20 cellular contexts compared by ENCODE assay signal in genomic region chr4:44422912-44423311, GRCh38. TPM values are rescaled to one million over a fixed set of nuclear protein-coding genes. Genes with fewer than 3 reads are reported as not detected.
A peak's percentile ranks its signal among the peaks of the same experiment; 100 is the strongest.
DNase-seq lines count a peak whose midpoint lies in the region; ATAC-seq and TF ChIP-seq lines count a peak whose summit lies in the region.
"Had no signal": no experiment of that assay in that cellular context is flagged by ENCODE, and none has a peak within 500 bp of the region (broad histone marks: within the 10 kb centered on the region; RNA-seq: fewer than 3 reads in every experiment).

No MANE protein-coding gene starts in this region.

- no peak overlapping the region for H3K27ac Mint-ChIP-seq in glutamatergic neuron (ENCODE audit: unreplicated experiment)
- H3K27ac Mint-ChIP-seq: CD14-positive monocyte; CD4-positive, alpha-beta memory T cell; CD4-positive, CD25-positive, alpha-beta regulatory T cell; CD8-positive, alpha-beta memory T cell had no signal

- no peaks in the 10 kb centered on the region for H3K27me3 Mint-ChIP-seq in glutamatergic neuron (ENCODE audit: unreplicated experiment)
- H3K27me3 Mint-ChIP-seq: CD4-positive, CD25-positive, alpha-beta regulatory T cell; CD8-positive, alpha-beta memory T cell had no signal

- no peaks in the 10 kb centered on the region for H3K36me3 ChIP-seq in right atrium auricular region
- H3K36me3 ChIP-seq: BE2C, BLaER1 had no signal

- no peaks in the 10 kb centered on the region for H3K4me1 ChIP-seq in right atrium auricular region
- H3K4me1 ChIP-seq: BE2C, BLaER1, Caco-2 had no signal

- no peak for TF ChIP-seq CTCF in right atrium auricular region (IDR thresholded peaks at IDR 0.05)
- TF ChIP-seq CTCF in glutamatergic neuron (IDR thresholded peaks at IDR 0.05; ENCODE audit: partially characterized antibody, unreplicated experiment) = no peak

- peaks cover 21% of the 10 kb centered on the region for H3K4me1 Mint-ChIP-seq in glutamatergic neuron (ENCODE audit: low read depth, unreplicated experiment)
- H3K4me1 Mint-ChIP-seq: CD14-positive monocyte; CD4-positive, alpha-beta memory T cell; CD4-positive, CD25-positive, alpha-beta regulatory T cell; CD8-positive, alpha-beta memory T cell had no signal

- intact Hi-C loops in Right ventricle myocardium superior (cut with DNase I) = no loop called here

- in situ Hi-C loops in G401 (cut with HindIII; ENCODE audit: low sequenced_read_pairs) = no loop called here

- ATAC-seq in Right ventricle myocardium superior (ENCODE audit: poor library complexity) = peak; percentile 53
- ATAC-seq: GM12878 had no signal

- no peak overlapping the region for H3K4me3 Mint-ChIP-seq in glutamatergic neuron (ENCODE audit: unreplicated experiment)
- H3K4me3 Mint-ChIP-seq: CD14-positive monocyte; CD4-positive, alpha-beta memory T cell; CD4-positive, CD25-positive, alpha-beta regulatory T cell; CD8-positive, alpha-beta memory T cell had no signal

- H3K36me3 Mint-ChIP-seq in glutamatergic neuron (ENCODE audit: unreplicated experiment) = no peaks in the 10 kb centered on the region
- H3K36me3 Mint-ChIP-seq: CD14-positive monocyte; CD4-positive, alpha-beta memory T cell; CD4-positive, CD25-positive, alpha-beta regulatory T cell; CD8-positive, alpha-beta memory T cell had no signal

- DNase-seq in Right ventricle myocardium superior = no peak
- DNase-seq in right atrium auricular region (ENCODE audit: low spot score) = no peak
- peak; percentile 23 for DNase-seq in G401 (ENCODE audit: low spot score)
- DNase-seq in cerebellar cortex (ENCODE audit: low spot score) = peak; percentile 25
- DNase-seq in COR-L47 (lab: John Stamatoyannopoulos, UW) = no peak
- no peak for DNase-seq in glutamatergic neuron
- DNase-seq: 8988T; ACHN; BE2C; Caco-2; Calu3; CD4-positive, alpha-beta memory T cell; CD4-positive, CD25-positive, alpha-beta regulatory T cell; CD8-positive, alpha-beta memory T cell; DMS79 treated with DMSO at 0.1 percent for 48 hours; GDM1 had no signal

- peaks cover 2% of the 10 kb centered on the region for H3K9me3 Mint-ChIP-seq in glutamatergic neuron (ENCODE audit: unreplicated experiment)
- H3K9me3 Mint-ChIP-seq: CD14-positive monocyte had no signal

- no peaks in the 10 kb centered on the region for H3K9me3 ChIP-seq in right atrium auricular region
- H3K9me3 ChIP-seq: BE2C, BLaER1, Caco-2 had no signal

- no peak overlapping the region for H3K27ac ChIP-seq in right atrium auricular region
- H3K27ac ChIP-seq: BLaER1 had no signal

- H3K27me3 ChIP-seq in right atrium auricular region = no peaks in the 10 kb centered on the region
- H3K27me3 ChIP-seq: BE2C, BLaER1 had no signal

- no peak overlapping the region for H3K4me3 ChIP-seq in right atrium auricular region
- H3K4me3 ChIP-seq: BLaER1, GM12878 had no signal

RNA-seq across cellular contexts. Expression of gene KCTD8, which starts 25.7 kb away (rescaled TPM):
- total RNA-seq in Right ventricle myocardium superior (0.08 TPM), right atrium auricular region (1 to 10 TPM in 1 of 2 donors, under 1 TPM in 1; 0.74 to 1.0 TPM), glutamatergic neuron (ENCODE audit: unreplicated experiment) (23.2 TPM)
- total RNA-seq in G401 (2014; rRNA removed; shearing (Covaris generic)) = 0.12 TPM in 1 of 2 replicates, not detected in the other
- total RNA-seq: A673; Caco-2; Calu3; CD4-positive, alpha-beta memory T cell; CD4-positive, CD25-positive, alpha-beta regulatory T cell; CD8-positive, alpha-beta memory T cell; GM12878 had no signal

Comparison
In these comparisons a context has a peak if more than half of its experiments do, and no peak if none do; other contexts are left out.
1. DNase-seq: peak in G401 (single experiment) and cerebellar cortex (single experiment); none in Right ventricle myocardium superior (single experiment), right atrium auricular region (single experiment), COR-L47 (single experiment) and glutamatergic neuron (single experiment).
2. RNA of gene KCTD8, which starts 25.7 kb away (total RNA-seq): 23.2 TPM in glutamatergic neuron (single experiment); 0.74 to 1.0 TPM in right atrium auricular region, 0.08 TPM in Right ventricle myocardium superior (single experiment) and 0.12 TPM in G401; every median in the first group is over 10 times any median in the second.